In the genomic region with DNA sequence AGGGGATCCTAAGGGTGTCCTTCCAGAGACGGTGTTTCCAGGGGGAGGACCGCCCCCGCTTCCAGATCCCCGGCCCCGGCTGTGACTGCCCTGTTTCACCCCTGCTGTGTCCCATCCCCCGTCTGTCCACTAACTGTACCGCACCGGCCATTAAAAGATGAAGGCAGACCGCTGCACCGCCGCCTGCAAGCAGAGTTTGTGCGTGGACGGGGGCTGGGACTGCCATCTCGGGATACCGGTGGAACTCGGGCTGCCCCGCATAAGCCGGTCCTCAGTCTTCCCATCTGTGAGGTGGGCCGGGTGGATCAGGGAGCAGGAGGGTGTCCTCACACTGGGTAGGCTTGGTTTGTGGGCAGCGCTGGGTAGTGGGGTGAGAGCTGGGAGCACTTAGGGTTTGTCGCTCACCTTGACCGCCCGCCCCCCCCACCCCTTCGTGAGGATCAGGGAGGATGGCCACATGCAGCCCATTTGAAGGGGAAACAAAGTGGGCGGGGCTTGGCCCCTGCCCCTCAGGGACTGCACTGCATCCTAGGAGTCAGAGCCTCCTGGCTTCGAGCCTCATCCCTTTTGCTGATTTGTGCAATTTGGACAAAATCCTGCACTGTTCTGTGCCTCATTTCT, we compare ENCODE assay signal across 26 cellular contexts.
"Had no signal": no experiment of that assay in that cellular context is flagged by ENCODE, and none has a peak within 500 bp of the region (broad histone marks: within the 10 kb centered on the region; RNA-seq: fewer than 3 reads in every experiment).

No MANE protein-coding gene starts in this region.

- H3K27ac Mint-ChIP-seq: activated B cell treated with CpG ODN at 0.5 μM for 24 hours; activated CD4-positive, alpha-beta T cell treated with anti-CD3 and anti-CD28 coated beads for 36 hours; activated CD8-positive, alpha-beta memory T cell treated with anti-CD3 and anti-CD28 coated beads, Interleukin-2, amount 10 ng/mL, durations not matched to agents 7 days and 5 days; activated CD8-positive, alpha-beta T cell treated with anti-CD3 and anti-CD28 coated beads, Interleukin-2, amount 10 ng/mL, durations not matched to agents 7 days and 5 days; activated naive CD8-positive, alpha-beta T cell; activated T-helper 2 cell treated with anti-CD3 and anti-CD28 coated beads, Interferon-gamma antibody, Interleukin-2, Interleukin-4, amounts not matched to agents 10 μg/mL and 5 μg/mL and 100 μg/mL, durations not matched to agents 14 hours and 24 hours and 36 hours; T-helper 2 cell treated with Interferon-gamma antibody and Interleukin-4, amounts not matched to agents 5 μg/mL and 100 μg/mL, for 36 hours had no signal

- H3K4me1 Mint-ChIP-seq: activated B cell treated with CpG ODN at 0.5 μM for 24 hours; activated CD4-positive, alpha-beta T cell treated with anti-CD3 and anti-CD28 coated beads for 36 hours; activated CD8-positive, alpha-beta memory T cell treated with anti-CD3 and anti-CD28 coated beads, Interleukin-2, amount 10 ng/mL, durations not matched to agents 7 days and 5 days; stimulated activated naive B cell treated with anti-CD40 and anti-IgM and Interleukin-4, amounts not matched to agents 10 μg/mL and 1 μg/mL and 100 μg/mL, for 72 hours had no signal

- FAIRE-seq: endometrium, frontal cortex had no signal

- H3K27ac ChIP-seq: adrenal gland, body of pancreas, colonic mucosa, epithelial cell of prostate, esophagus squamous epithelium, parathyroid adenoma, right atrium auricular region, suprapubic skin, tibial artery had no signal

- ATAC-seq: activated CD4-positive, alpha-beta T cell treated with anti-CD3 and anti-CD28 coated beads for 36 hours; activated CD8-positive, alpha-beta memory T cell treated with anti-CD3 and anti-CD28 coated beads, Interleukin-2, amount 10 ng/mL, durations not matched to agents 7 days and 5 days; activated CD8-positive, alpha-beta T cell treated with anti-CD3 and anti-CD28 coated beads, Interleukin-2, amount 10 ng/mL, durations not matched to agents 7 days and 5 days; body of pancreas; stimulated activated naive B cell treated with anti-CD40 and anti-IgM and Interleukin-4, amounts not matched to agents 10 μg/mL and 1 μg/mL and 100 μg/mL, for 72 hours had no signal

- H3K4me1 ChIP-seq: adrenal gland, body of pancreas, colonic mucosa, esophagus squamous epithelium, right atrium auricular region, suprapubic skin, tibial artery had no signal

- H3K27me3 ChIP-seq: adrenal gland, body of pancreas, colonic mucosa, right atrium auricular region, suprapubic skin, tibial artery had no signal

- H3K4me3 ChIP-seq: adrenal gland, body of pancreas, colonic mucosa, esophagus squamous epithelium, right atrium auricular region, suprapubic skin, tibial artery had no signal

- H2AFZ ChIP-seq: parathyroid adenoma had no signal

- H3K27me3 Mint-ChIP-seq: activated CD4-positive, alpha-beta T cell treated with anti-CD3 and anti-CD28 coated beads for 36 hours; activated CD8-positive, alpha-beta memory T cell treated with anti-CD3 and anti-CD28 coated beads, Interleukin-2, amount 10 ng/mL, durations not matched to agents 7 days and 5 days; activated naive CD8-positive, alpha-beta T cell had no signal

- H3K79me2 ChIP-seq: parathyroid adenoma had no signal

- H3K4me3 Mint-ChIP-seq: activated B cell treated with CpG ODN at 0.5 μM for 24 hours; activated CD4-positive, alpha-beta T cell treated with anti-CD3 and anti-CD28 coated beads for 36 hours; activated CD8-positive, alpha-beta memory T cell treated with anti-CD3 and anti-CD28 coated beads, Interleukin-2, amount 10 ng/mL, durations not matched to agents 7 days and 5 days; activated CD8-positive, alpha-beta T cell treated with anti-CD3 and anti-CD28 coated beads, Interleukin-2, amount 10 ng/mL, durations not matched to agents 7 days and 5 days; activated naive CD8-positive, alpha-beta T cell; stimulated activated naive B cell treated with anti-CD40 and anti-IgM and Interleukin-4, amounts not matched to agents 10 μg/mL and 1 μg/mL and 100 μg/mL, for 72 hours; T-helper 2 cell treated with Interferon-gamma antibody and Interleukin-4, amounts not matched to agents 5 μg/mL and 100 μg/mL, for 36 hours had no signal

- DNase-seq: activated B cell treated with CpG ODN at 0.5 μM for 24 hours; activated CD4-positive, alpha-beta T cell treated with anti-CD3 and anti-CD28 coated beads for 36 hours; activated CD8-positive, alpha-beta memory T cell treated with anti-CD3 and anti-CD28 coated beads, Interleukin-2, amount 10 ng/mL, durations not matched to agents 7 days and 5 days; activated CD8-positive, alpha-beta T cell treated with anti-CD3 and anti-CD28 coated beads, Interleukin-2, amount 10 ng/mL, durations not matched to agents 7 days and 5 days; activated T-cell treated with anti-CD3 and anti-CD28 coated beads, Interleukin-2, amount 50 U/mL, for 48 hours; adrenal gland; aorta; body of pancreas; colonic mucosa; effector CD8-positive, alpha-beta T cell; esophagus squamous epithelium; left ventricle myocardium superior; nucleus accumbens; stimulated activated CD4-positive, alpha-beta T cell treated with anti-CD3 and anti-CD28 coated beads, Interleukin-15, amount 100 ng/mL, for 24 hours; stimulated activated CD4-positive, alpha-beta T cell treated with anti-CD3 and anti-CD28 coated beads, Interleukin-2, amount 100 ng/mL, for 24 hours; stimulated activated naive B cell treated with anti-CD40 and anti-IgM and Interleukin-4, amounts not matched to agents 10 μg/mL and 1 μg/mL and 100 μg/mL, for 72 hours; tibial artery had no signal

- H3K36me3 ChIP-seq: colonic mucosa had no signal

- H3K9ac ChIP-seq: parathyroid adenoma had no signal

- H3K9me3 ChIP-seq: adrenal gland, body of pancreas, colonic mucosa, esophagus squamous epithelium, right atrium auricular region, suprapubic skin, tibial artery had no signal

- H3K9me3 Mint-ChIP-seq: activated B cell treated with CpG ODN at 0.5 μM for 24 hours; activated T-helper 2 cell treated with anti-CD3 and anti-CD28 coated beads, Interferon-gamma antibody, Interleukin-2, Interleukin-4, amounts not matched to agents 10 μg/mL and 5 μg/mL and 100 μg/mL, durations not matched to agents 14 hours and 24 hours and 36 hours; stimulated activated naive B cell treated with anti-CD40 and anti-IgM and Interleukin-4, amounts not matched to agents 10 μg/mL and 1 μg/mL and 100 μg/mL, for 72 hours; T-helper 2 cell treated with Interferon-gamma antibody and Interleukin-4, amounts not matched to agents 5 μg/mL and 100 μg/mL, for 36 hours had no signal
